In the genomic region with DNA sequence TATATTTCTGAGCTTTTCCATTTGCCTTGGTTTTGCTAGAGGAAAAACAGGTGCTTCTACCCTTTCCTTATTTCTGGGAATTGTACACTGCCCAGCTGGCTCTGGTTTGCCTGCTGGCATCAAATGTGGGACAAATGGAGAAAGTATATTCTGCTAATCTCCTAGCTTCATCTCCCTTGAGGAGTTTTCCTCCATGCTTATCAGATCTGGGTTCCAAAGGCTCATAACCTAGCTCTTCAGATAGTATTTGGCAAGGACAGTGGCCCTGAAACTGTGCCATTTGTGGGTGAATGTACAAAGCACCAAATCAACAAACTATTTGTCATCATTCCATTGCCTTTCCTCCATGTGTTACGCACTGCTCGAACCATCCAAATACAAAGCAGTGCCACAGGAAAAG, we compare ENCODE assay signal across 18 cellular contexts. TPM values are rescaled to one million over a fixed set of nuclear protein-coding genes. Genes with fewer than 3 reads are reported as not detected.
A peak's percentile ranks its signal among the peaks of the same experiment; 100 is the strongest.
DNase-seq lines count a peak whose midpoint lies in the region; ATAC-seq and TF ChIP-seq lines count a peak whose summit lies in the region.
"Had no signal": no experiment of that assay in that cellular context is flagged by ENCODE, and none has a peak within 500 bp of the region (broad histone marks: within the 10 kb centered on the region; RNA-seq: fewer than 3 reads in every experiment).

No MANE protein-coding gene starts in this region.

- TF ChIP-seq POLR2A in prostate gland (IDR thresholded peaks at IDR 0.05): no peak

- H3K9me3 ChIP-seq in prostate gland: no peaks in the 10 kb centered on the region
- H3K9me3 ChIP-seq: A549 had no signal

- WGBS in prostate gland: 52% methylated on average over 2 of the region's 2 CpGs

- H3K36me3 ChIP-seq in prostate gland: no peaks in the 10 kb centered on the region

- H3K4me1 ChIP-seq in prostate gland (replicated peaks): no peaks in the 10 kb centered on the region
- H3K4me1 ChIP-seq: A549 had no signal

- TF ChIP-seq CTCF in C4-2B (conservative IDR thresholded peaks at IDR 0.05) (no peak), LNCaP clone FGC (IDR thresholded peaks at IDR 0.05; ENCODE audit: control insufficient read depth, extremely low read depth, insufficient read depth) (no peak), prostate gland (IDR thresholded peaks at IDR 0.05) (no peak), GM20000 (IDR thresholded peaks at IDR 0.05; ENCODE audit: extremely low read depth, missing control alignments) (no peak)

- intact Hi-C loops in prostate gland (cut with DNase I): no loop called here

- H3K4me3 ChIP-seq in LNCaP clone FGC (ENCODE audit: low read depth, low read length): no peak overlapping the region
- H3K4me3 ChIP-seq in prostate gland: no peak overlapping the region
- H3K4me3 ChIP-seq: A549 had no signal

- H3K27me3 ChIP-seq in prostate gland (replicated peaks; ENCODE audit: insufficient read depth): no peaks in the 10 kb centered on the region

- DNase-seq in LNCaP clone FGC (ENCODE audit: low read depth) (peak; percentile 86), cerebellar cortex (ENCODE audit: low spot score) (peak; percentile 54), prostate gland (ENCODE audit: low spot score) (peak; percentile 53), GM20000 (ENCODE audit: low spot score) (no peak)
- DNase-seq in activated naive CD4-positive, alpha-beta T cell treated with Interleukin-2 at 50 U/mL for 16 hours: no peak
- DNase-seq: CD4-positive, CD25-positive, alpha-beta regulatory T cell; DMS79; GOT3; IMR-90; NCI-H1694; NCI-H2081 treated with DMSO at 0.1 percent for 48 hours; NCI-H446; NCI-H526; OCI-M1; Right ventricle myocardium superior had no signal

- ATAC-seq in GM18909 (IDR thresholded peaks at IDR 0.05; ENCODE audit: poor library complexity, unreplicated experiment): no peak
- ATAC-seq: A549 had no signal

- H3K27ac ChIP-seq in C4-2B (peak overlapping the region; percentile 63), prostate gland (no peak overlapping the region)
- H3K27ac ChIP-seq: A549 had no signal

RNA-seq across cellular contexts. Expression of a gene that starts 16.2 kb away (rescaled TPM):
- total RNA-seq in prostate gland: 1 to 10 TPM; 1.1 to 7.1 TPM
- total RNA-seq: CD4-positive, CD25-positive, alpha-beta regulatory T cell had no signal

Comparison
In these comparisons a context has a peak if more than half of its experiments do, and no peak if none do; other contexts are left out.
1. DNase-seq: peak in LNCaP clone FGC (single experiment), cerebellar cortex (single experiment) and prostate gland (single experiment); none in GM20000 (single experiment) and activated naive CD4-positive, alpha-beta T cell treated with Interleukin-2 at 50 U/mL for 16 hours (single experiment).